Comparison of ENCODE assay signal across 29 cellular contexts in genomic region chr11:111395749-111396148, GRCh38. TPM values are rescaled to one million over a fixed set of nuclear protein-coding genes. Genes with fewer than 3 reads are reported as not detected.
"Had no signal": no experiment of that assay in that cellular context is flagged by ENCODE, and none has a peak within 500 bp of the region (broad histone marks: within the 10 kb centered on the region; RNA-seq: fewer than 3 reads in every experiment).

No MANE protein-coding gene starts in this region.

- H3K36me3 ChIP-seq: esophagus muscularis mucosa, left ventricle myocardium inferior, pancreas, prostate gland, sigmoid colon, tibial nerve, WERI-Rb-1 had no signal

- H3K4me3 ChIP-seq: esophagus muscularis mucosa, left ventricle myocardium inferior, pancreas, prostate gland, sigmoid colon, tibial nerve had no signal

- H3K27me3 Mint-ChIP-seq: activated CD8-positive, alpha-beta T cell treated with anti-CD3 and anti-CD28 coated beads for 36 hours; activated naive CD4-positive, alpha-beta T cell treated with anti-CD3 and anti-CD28 coated beads, Interleukin-2, amount 50 U/mL, for 24 hours; dendritic cell treated with granulocyte-macrophage colony-stimulating factor and Interleukin-4, amounts not matched to agents 40 ng/mL and 50 ng/mL, for 4 days had no signal

- H3K27me3 ChIP-seq: esophagus muscularis mucosa, pancreas, sigmoid colon, tibial nerve had no signal

- DNase-seq: activated CD4-positive, alpha-beta T cell treated with anti-CD3 and anti-CD28 coated beads for 1 hour; activated CD4-positive, alpha-beta T cell treated with anti-CD3 and anti-CD28 coated beads, Interleukin-2, amount 50 U/mL, for 1 hour; activated CD8-positive, alpha-beta T cell treated with anti-CD3 and anti-CD28 coated beads for 36 hours; activated T-cell treated with anti-CD3 and anti-CD28 coated beads, Interleukin-2, amount 50 U/mL, for 4 hours; foreskin keratinocyte; left ventricle myocardium inferior; retina; sigmoid colon; small intestine; stimulated activated CD4-positive, alpha-beta T cell treated with anti-CD3 and anti-CD28 coated beads, Interleukin-1b, Interleukin-23, amount 100 ng/mL, for 48 hours; stimulated activated CD4-positive, alpha-beta T cell treated with anti-CD3 and anti-CD28 coated beads, Interleukin-4, amount 100 ng/mL, for 4 hours; stimulated activated CD8-positive, alpha-beta memory T cell treated with anti-CD3 and anti-CD28 coated beads, Interleukin-4, amount 100 ng/mL, for 48 hours; stimulated activated naive CD4-positive, alpha-beta T cell; T-helper 17 cell; T1000; WERI-Rb-1 had no signal

- H3K4me3 Mint-ChIP-seq: activated CD8-positive, alpha-beta T cell treated with anti-CD3 and anti-CD28 coated beads for 36 hours; activated naive CD4-positive, alpha-beta T cell treated with anti-CD3 and anti-CD28 coated beads, Interleukin-2, amount 50 U/mL, for 24 hours; activated T-cell treated with anti-CD3 and anti-CD28 coated beads, Interleukin-2, amount 50 U/mL, for 4 hours; central memory CD8-positive, alpha-beta T cell; dendritic cell treated with granulocyte-macrophage colony-stimulating factor and Interleukin-4, amounts not matched to agents 40 ng/mL and 50 ng/mL, for 4 days; endodermal cell; nephron; T-helper 17 cell had no signal

- H3K9me3 Mint-ChIP-seq: activated CD8-positive, alpha-beta T cell treated with anti-CD3 and anti-CD28 coated beads for 36 hours; activated naive CD4-positive, alpha-beta T cell treated with anti-CD3 and anti-CD28 coated beads, Interleukin-2, amount 50 U/mL, for 24 hours; activated T-cell treated with anti-CD3 and anti-CD28 coated beads, Interleukin-2, amount 50 U/mL, for 4 hours; activated T-helper 2 cell treated with anti-CD3 and anti-CD28 coated beads, Interferon-gamma antibody, Interleukin-2, Interleukin-4, amounts not matched to agents 10 μg/mL and 5 μg/mL and 100 μg/mL, durations not matched to agents 14 hours and 24 hours and 36 hours; central memory CD8-positive, alpha-beta T cell; dendritic cell treated with granulocyte-macrophage colony-stimulating factor and Interleukin-4, amounts not matched to agents 40 ng/mL and 50 ng/mL, for 4 days; endodermal cell; nephron had no signal

- H3K9me3 ChIP-seq: esophagus muscularis mucosa, left ventricle myocardium inferior, pancreas, prostate gland, sigmoid colon, tibial nerve had no signal

- H3K27ac Mint-ChIP-seq: activated CD8-positive, alpha-beta T cell treated with anti-CD3 and anti-CD28 coated beads for 36 hours; activated T-helper 2 cell treated with anti-CD3 and anti-CD28 coated beads, Interferon-gamma antibody, Interleukin-2, Interleukin-4, amounts not matched to agents 10 μg/mL and 5 μg/mL and 100 μg/mL, durations not matched to agents 14 hours and 24 hours and 36 hours; dendritic cell treated with granulocyte-macrophage colony-stimulating factor and Interleukin-4, amounts not matched to agents 40 ng/mL and 50 ng/mL, for 4 days; endodermal cell; T-helper 17 cell had no signal

- H3K27ac ChIP-seq: esophagus muscularis mucosa, foreskin keratinocyte, left ventricle myocardium inferior, prostate gland, sigmoid colon, tibial nerve, WERI-Rb-1 had no signal

- H3K4me1 ChIP-seq: esophagus muscularis mucosa, foreskin keratinocyte, left ventricle myocardium inferior, pancreas, prostate gland, sigmoid colon had no signal

- H3K4me1 Mint-ChIP-seq: central memory CD8-positive, alpha-beta T cell had no signal

- ATAC-seq: activated CD8-positive, alpha-beta T cell treated with anti-CD3 and anti-CD28 coated beads for 36 hours; activated T-cell treated with anti-CD3 and anti-CD28 coated beads, Interleukin-2, amount 50 U/mL, for 4 hours; T-helper 17 cell had no signal

RNA-seq across cellular contexts. Expression of gene POU2AF1, which starts 16.7 kb away (rescaled TPM):
- total RNA-seq: bronchial epithelial cell, foreskin keratinocyte, glomerular endothelial cell, lung microvascular endothelial cell had no signal
- polyA plus RNA-seq: foreskin keratinocyte had no signal
